ENCODE assay signal across 9 cellular contexts in genomic region chr19:41872775-41873647, GRCh38. TPM values are rescaled to one million over a fixed set of nuclear protein-coding genes. Genes with fewer than 3 reads are reported as not detected.
DNase-seq lines count a peak whose midpoint lies in the region; ATAC-seq, FAIRE-seq and TF ChIP-seq lines count a peak whose summit lies in the region.
"Had no signal": no experiment of that assay in that cellular context is flagged by ENCODE, and none has a peak within 500 bp of the region (broad histone marks: within the 10 kb centered on the region; RNA-seq: fewer than 3 reads in every experiment).

No MANE protein-coding gene starts in this region.

- H3K4me3 Mint-ChIP-seq in activated CD4-positive, alpha-beta T cell treated with anti-CD3 and anti-CD28 coated beads, Interleukin-2, amount 10 ng/mL, durations not matched to agents 24 days and 14 days = peak overlapping the region; percentile 59

- H3K4me1 Mint-ChIP-seq in activated CD4-positive, alpha-beta T cell treated with anti-CD3 and anti-CD28 coated beads, Interleukin-2, amount 10 ng/mL, durations not matched to agents 24 days and 14 days = peaks cover 74% of the 10 kb centered on the region

- H3K9me3 ChIP-seq in thymus (ENCODE audit: control insufficient read depth) = no peaks in the 10 kb centered on the region

- peak overlapping the region; percentile 83 for H3K27ac Mint-ChIP-seq in activated CD4-positive, alpha-beta T cell treated with anti-CD3 and anti-CD28 coated beads, Interleukin-2, amount 10 ng/mL, durations not matched to agents 24 days and 14 days

- peak; percentile 72 for TF ChIP-seq CTCF in AG09309 (IDR thresholded peaks at IDR 0.05; ENCODE audit: control insufficient read depth, insufficient read depth, low read depth, low read length, missing control alignments)

- peaks cover 42% of the 10 kb centered on the region for H3K4me1 ChIP-seq in thymus (ENCODE audit: control insufficient read depth, insufficient read depth, low read length)

- peaks cover 45% of the 10 kb centered on the region for H3K36me3 Mint-ChIP-seq in activated CD4-positive, alpha-beta T cell treated with anti-CD3 and anti-CD28 coated beads, Interleukin-2, amount 10 ng/mL, durations not matched to agents 24 days and 14 days (ENCODE audit: low read depth)

- H3K27ac ChIP-seq in thymus (ENCODE audit: low read depth) = peak overlapping the region; percentile 19

- peak; percentile 91 for FAIRE-seq in GM19239 (lab: Jason Lieb, UNC)

- 62% methylated on average over 18 of the region's 18 CpGs for WGBS in thymus

- intact Hi-C loops in activated CD4-positive, alpha-beta T cell treated with anti-CD3 and anti-CD28 coated beads, Interleukin-2, amount 10 ng/mL, durations not matched to agents 24 days and 14 days (cut with micrococcal nuclease) = loop anchor here (1.0 kb wide), 2 partner anchors 62 to 78 kb away; no protein-coding TSS in a partner anchor

- H3K27me3 Mint-ChIP-seq in activated CD4-positive, alpha-beta T cell treated with anti-CD3 and anti-CD28 coated beads, Interleukin-2, amount 10 ng/mL, durations not matched to agents 24 days and 14 days = no peaks in the 10 kb centered on the region

- H3K27me3 ChIP-seq in thymus (ENCODE audit: control insufficient read depth, insufficient read depth) = no peaks in the 10 kb centered on the region

- no peaks in the 10 kb centered on the region for H3K9me3 Mint-ChIP-seq in activated CD4-positive, alpha-beta T cell treated with anti-CD3 and anti-CD28 coated beads, Interleukin-2, amount 10 ng/mL, durations not matched to agents 24 days and 14 days

- no peak for DNase-seq in AG09309 (ENCODE audit: low read depth)
- no peak for DNase-seq in GM19239 (ENCODE audit: insufficient read length, low spot score)
- DNase-seq in NCI-H510A (lab: John Stamatoyannopoulos, UW) = peak; percentile 54
- peak; percentile 90 for DNase-seq in activated CD4-positive, alpha-beta T cell treated with anti-CD3 and anti-CD28 coated beads, Interleukin-2, amount 10 ng/mL, durations not matched to agents 24 days and 14 days
- peak; percentile 64 for DNase-seq in effector CD4-positive, alpha-beta T cell
- peak; percentile 93 for DNase-seq in mesenteric fat pad (ENCODE audit: low spot score)

- peaks cover 33% of the 10 kb centered on the region for H3K36me3 ChIP-seq in thymus (ENCODE audit: control insufficient read depth, insufficient read depth)

- H3K4me3 ChIP-seq in AG09309 (ENCODE audit: control insufficient read depth, low read depth, low read length) (no peak overlapping the region), thymus (ENCODE audit: low read length) (no peak overlapping the region)
- H3K4me3 ChIP-seq: skin epidermis had no signal

- no peak for ATAC-seq in GM18909 (IDR thresholded peaks at IDR 0.05; ENCODE audit: poor library complexity, unreplicated experiment)

RNA-seq across cellular contexts. Expression of gene CD79A, which starts 4.1 kb away (rescaled TPM):
- total RNA-seq in activated CD4-positive, alpha-beta T cell treated with anti-CD3 and anti-CD28 coated beads, Interleukin-2, amount 10 ng/mL, durations not matched to agents 24 days and 14 days = 2.6 and 2.7 TPM in 2 replicates
- total RNA-seq in mesenteric fat pad = 0.61 TPM
- polyA plus RNA-seq in thymus = 74.4 TPM

RNA-seq across cellular contexts. Expression of gene ARHGEF1, which starts 10.0 kb away (rescaled TPM):
- total RNA-seq in activated CD4-positive, alpha-beta T cell treated with anti-CD3 and anti-CD28 coated beads, Interleukin-2, amount 10 ng/mL, durations not matched to agents 24 days and 14 days = 365 and 378 TPM in 2 replicates
- total RNA-seq in mesenteric fat pad = 123 TPM
- 630 TPM for polyA plus RNA-seq in thymus

RNA-seq across cellular contexts. Expression of gene RPS19, which starts 13.0 kb away (rescaled TPM):
- 2,909 and 2,931 TPM in 2 replicates for total RNA-seq in activated CD4-positive, alpha-beta T cell treated with anti-CD3 and anti-CD28 coated beads, Interleukin-2, amount 10 ng/mL, durations not matched to agents 24 days and 14 days
- 1,067 TPM for total RNA-seq in mesenteric fat pad
- polyA plus RNA-seq in thymus = 3,799 TPM

RNA-seq across cellular contexts. Expression of gene DMRTC2, which starts 28.2 kb away (rescaled TPM):
- total RNA-seq in activated CD4-positive, alpha-beta T cell treated with anti-CD3 and anti-CD28 coated beads, Interleukin-2, amount 10 ng/mL, durations not matched to agents 24 days and 14 days = not detected in 2 replicates
- not detected for total RNA-seq in mesenteric fat pad
- 0.07 TPM for polyA plus RNA-seq in thymus

RNA-seq across cellular contexts. Expression of gene LYPD4, which starts 28.5 kb away (rescaled TPM):
- not detected in 2 replicates for total RNA-seq in activated CD4-positive, alpha-beta T cell treated with anti-CD3 and anti-CD28 coated beads, Interleukin-2, amount 10 ng/mL, durations not matched to agents 24 days and 14 days
- total RNA-seq in mesenteric fat pad = not detected
- 0.09 TPM for polyA plus RNA-seq in thymus

Comparison
In these comparisons a context has a peak if more than half of its experiments do, and no peak if none do; other contexts are left out.
1. DNase-seq: peak in NCI-H510A (single experiment), activated CD4-positive, alpha-beta T cell treated with anti-CD3 and anti-CD28 coated beads, Interleukin-2, amount 10 ng/mL, durations not matched to agents 24 days and 14 days (single experiment), effector CD4-positive, alpha-beta T cell (single experiment) and mesenteric fat pad (single experiment); none in AG09309 (single experiment) and GM19239 (single experiment).